In the genomic region with DNA sequence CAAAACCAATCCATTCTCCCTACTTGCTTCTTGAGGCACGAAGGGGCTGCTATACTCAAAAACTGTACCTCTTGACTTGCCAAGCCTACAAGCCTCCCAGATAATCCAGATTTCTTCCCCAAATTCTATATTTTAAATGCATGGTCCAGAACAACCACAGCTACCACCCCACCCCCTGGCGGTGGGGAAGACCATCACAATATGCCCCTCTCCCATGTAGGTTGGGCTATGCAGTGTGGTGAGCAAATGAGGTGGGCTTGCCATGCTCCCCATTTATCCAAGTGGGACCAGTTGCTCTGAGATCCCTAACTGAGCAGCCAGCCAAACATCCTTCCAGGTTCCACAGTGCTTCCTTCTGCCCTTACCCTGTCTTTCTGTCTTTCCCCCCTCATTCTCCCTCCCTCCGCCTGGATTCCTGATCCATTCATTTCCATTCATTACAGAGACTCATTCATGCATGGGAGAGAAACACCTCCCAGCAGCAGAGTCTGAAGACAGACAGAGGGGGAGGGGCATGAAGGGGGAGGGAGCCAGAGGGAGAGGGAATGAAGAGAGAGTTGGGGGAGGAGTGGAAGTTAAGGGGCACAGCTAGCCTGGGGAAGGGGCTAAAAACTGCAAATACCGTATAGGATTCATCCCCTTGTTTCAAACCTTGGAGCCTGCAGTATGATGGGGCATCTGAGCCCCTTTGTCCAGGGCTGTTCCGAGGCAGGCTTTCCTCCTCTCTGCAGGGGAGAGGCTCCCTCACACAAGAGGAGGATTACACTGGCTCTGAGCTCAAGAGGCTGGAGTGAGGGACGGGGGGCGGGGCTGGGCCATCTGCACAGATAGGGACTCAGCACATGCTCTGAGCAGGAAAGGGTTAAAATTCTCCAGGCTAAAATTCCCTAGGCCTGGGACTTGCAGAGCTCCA, we compare ENCODE assay signal across 1 cellular context.
TF ChIP-seq lines count a peak whose summit lies in the region.

No MANE protein-coding gene starts in this region.

TF ChIP-seq in WTC11, 78 proteins besides CTCF, POLR2A, EP300 and RAD21 (continued from another document and continues in another):
- TF ChIP-seq, protein P1, sequence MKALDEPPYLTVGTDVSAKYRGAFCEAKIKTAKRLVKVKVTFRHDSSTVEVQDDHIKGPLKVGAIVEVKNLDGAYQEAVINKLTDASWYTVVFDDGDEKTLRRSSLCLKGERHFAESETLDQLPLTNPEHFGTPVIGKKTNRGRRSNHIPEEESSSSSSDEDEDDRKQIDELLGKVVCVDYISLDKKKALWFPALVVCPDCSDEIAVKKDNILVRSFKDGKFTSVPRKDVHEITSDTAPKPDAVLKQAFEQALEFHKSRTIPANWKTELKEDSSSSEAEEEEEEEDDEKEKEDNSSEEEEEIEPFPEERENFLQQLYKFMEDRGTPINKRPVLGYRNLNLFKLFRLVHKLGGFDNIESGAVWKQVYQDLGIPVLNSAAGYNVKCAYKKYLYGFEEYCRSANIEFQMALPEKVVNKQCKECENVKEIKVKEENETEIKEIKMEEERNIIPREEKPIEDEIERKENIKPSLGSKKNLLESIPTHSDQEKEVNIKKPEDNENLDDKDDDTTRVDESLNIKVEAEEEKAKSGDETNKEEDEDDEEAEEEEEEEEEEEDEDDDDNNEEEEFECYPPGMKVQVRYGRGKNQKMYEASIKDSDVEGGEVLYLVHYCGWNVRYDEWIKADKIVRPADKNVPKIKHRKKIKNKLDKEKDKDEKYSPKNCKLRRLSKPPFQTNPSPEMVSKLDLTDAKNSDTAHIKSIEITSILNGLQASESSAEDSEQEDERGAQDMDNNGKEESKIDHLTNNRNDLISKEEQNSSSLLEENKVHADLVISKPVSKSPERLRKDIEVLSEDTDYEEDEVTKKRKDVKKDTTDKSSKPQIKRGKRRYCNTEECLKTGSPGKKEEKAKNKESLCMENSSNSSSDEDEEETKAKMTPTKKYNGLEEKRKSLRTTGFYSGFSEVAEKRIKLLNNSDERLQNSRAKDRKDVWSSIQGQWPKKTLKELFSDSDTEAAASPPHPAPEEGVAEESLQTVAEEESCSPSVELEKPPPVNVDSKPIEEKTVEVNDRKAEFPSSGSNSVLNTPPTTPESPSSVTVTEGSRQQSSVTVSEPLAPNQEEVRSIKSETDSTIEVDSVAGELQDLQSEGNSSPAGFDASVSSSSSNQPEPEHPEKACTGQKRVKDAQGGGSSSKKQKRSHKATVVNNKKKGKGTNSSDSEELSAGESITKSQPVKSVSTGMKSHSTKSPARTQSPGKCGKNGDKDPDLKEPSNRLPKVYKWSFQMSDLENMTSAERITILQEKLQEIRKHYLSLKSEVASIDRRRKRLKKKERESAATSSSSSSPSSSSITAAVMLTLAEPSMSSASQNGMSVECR (CRISPR knock-in tag; IDR thresholded peaks at IDR 0.05; ENCODE audit: borderline replicate concordance), result peak; percentile 42; the same call in 1 of the 2 replicates
- no peak for TF ChIP-seq IRF2 (CRISPR knock-in tag; IDR thresholded peaks at IDR 0.05; ENCODE audit: borderline replicate concordance, low read depth)
- TF ChIP-seq, protein P2, sequence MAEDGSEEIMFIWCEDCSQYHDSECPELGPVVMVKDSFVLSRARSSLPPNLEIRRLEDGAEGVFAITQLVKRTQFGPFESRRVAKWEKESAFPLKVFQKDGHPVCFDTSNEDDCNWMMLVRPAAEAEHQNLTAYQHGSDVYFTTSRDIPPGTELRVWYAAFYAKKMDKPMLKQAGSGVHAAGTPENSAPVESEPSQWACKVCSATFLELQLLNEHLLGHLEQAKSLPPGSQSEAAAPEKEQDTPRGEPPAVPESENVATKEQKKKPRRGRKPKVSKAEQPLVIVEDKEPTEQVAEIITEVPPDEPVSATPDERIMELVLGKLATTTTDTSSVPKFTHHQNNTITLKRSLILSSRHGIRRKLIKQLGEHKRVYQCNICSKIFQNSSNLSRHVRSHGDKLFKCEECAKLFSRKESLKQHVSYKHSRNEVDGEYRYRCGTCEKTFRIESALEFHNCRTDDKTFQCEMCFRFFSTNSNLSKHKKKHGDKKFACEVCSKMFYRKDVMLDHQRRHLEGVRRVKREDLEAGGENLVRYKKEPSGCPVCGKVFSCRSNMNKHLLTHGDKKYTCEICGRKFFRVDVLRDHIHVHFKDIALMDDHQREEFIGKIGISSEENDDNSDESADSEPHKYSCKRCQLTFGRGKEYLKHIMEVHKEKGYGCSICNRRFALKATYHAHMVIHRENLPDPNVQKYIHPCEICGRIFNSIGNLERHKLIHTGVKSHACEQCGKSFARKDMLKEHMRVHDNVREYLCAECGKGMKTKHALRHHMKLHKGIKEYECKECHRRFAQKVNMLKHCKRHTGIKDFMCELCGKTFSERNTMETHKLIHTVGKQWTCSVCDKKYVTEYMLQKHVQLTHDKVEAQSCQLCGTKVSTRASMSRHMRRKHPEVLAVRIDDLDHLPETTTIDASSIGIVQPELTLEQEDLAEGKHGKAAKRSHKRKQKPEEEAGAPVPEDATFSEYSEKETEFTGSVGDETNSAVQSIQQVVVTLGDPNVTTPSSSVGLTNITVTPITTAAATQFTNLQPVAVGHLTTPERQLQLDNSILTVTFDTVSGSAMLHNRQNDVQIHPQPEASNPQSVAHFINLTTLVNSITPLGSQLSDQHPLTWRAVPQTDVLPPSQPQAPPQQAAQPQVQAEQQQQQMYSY (CRISPR knock-in tag; IDR thresholded peaks at IDR 0.05), result peak; percentile 60; the same call in 1 of the 2 replicates
- TF ChIP-seq ETV6 (CRISPR knock-in tag; IDR thresholded peaks at IDR 0.05), result peak; percentile 22; the same call in 1 of the 2 replicates
- TF ChIP-seq NR3C1 (CRISPR knock-in tag; conservative IDR thresholded peaks at IDR 0.05; ENCODE audit: low read depth), result no peak
- TF ChIP-seq, protein P3, sequence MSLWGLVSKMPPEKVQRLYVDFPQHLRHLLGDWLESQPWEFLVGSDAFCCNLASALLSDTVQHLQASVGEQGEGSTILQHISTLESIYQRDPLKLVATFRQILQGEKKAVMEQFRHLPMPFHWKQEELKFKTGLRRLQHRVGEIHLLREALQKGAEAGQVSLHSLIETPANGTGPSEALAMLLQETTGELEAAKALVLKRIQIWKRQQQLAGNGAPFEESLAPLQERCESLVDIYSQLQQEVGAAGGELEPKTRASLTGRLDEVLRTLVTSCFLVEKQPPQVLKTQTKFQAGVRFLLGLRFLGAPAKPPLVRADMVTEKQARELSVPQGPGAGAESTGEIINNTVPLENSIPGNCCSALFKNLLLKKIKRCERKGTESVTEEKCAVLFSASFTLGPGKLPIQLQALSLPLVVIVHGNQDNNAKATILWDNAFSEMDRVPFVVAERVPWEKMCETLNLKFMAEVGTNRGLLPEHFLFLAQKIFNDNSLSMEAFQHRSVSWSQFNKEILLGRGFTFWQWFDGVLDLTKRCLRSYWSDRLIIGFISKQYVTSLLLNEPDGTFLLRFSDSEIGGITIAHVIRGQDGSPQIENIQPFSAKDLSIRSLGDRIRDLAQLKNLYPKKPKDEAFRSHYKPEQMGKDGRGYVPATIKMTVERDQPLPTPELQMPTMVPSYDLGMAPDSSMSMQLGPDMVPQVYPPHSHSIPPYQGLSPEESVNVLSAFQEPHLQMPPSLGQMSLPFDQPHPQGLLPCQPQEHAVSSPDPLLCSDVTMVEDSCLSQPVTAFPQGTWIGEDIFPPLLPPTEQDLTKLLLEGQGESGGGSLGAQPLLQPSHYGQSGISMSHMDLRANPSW (CRISPR knock-in tag; conservative IDR thresholded peaks at IDR 0.05; ENCODE audit: low read depth), result no peak
- TF ChIP-seq, protein P4, sequence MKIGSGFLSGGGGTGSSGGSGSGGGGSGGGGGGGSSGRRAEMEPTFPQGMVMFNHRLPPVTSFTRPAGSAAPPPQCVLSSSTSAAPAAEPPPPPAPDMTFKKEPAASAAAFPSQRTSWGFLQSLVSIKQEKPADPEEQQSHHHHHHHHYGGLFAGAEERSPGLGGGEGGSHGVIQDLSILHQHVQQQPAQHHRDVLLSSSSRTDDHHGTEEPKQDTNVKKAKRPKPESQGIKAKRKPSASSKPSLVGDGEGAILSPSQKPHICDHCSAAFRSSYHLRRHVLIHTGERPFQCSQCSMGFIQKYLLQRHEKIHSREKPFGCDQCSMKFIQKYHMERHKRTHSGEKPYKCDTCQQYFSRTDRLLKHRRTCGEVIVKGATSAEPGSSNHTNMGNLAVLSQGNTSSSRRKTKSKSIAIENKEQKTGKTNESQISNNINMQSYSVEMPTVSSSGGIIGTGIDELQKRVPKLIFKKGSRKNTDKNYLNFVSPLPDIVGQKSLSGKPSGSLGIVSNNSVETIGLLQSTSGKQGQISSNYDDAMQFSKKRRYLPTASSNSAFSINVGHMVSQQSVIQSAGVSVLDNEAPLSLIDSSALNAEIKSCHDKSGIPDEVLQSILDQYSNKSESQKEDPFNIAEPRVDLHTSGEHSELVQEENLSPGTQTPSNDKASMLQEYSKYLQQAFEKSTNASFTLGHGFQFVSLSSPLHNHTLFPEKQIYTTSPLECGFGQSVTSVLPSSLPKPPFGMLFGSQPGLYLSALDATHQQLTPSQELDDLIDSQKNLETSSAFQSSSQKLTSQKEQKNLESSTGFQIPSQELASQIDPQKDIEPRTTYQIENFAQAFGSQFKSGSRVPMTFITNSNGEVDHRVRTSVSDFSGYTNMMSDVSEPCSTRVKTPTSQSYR (CRISPR knock-in tag; IDR thresholded peaks at IDR 0.05), result no peak
- TF ChIP-seq, protein P5, sequence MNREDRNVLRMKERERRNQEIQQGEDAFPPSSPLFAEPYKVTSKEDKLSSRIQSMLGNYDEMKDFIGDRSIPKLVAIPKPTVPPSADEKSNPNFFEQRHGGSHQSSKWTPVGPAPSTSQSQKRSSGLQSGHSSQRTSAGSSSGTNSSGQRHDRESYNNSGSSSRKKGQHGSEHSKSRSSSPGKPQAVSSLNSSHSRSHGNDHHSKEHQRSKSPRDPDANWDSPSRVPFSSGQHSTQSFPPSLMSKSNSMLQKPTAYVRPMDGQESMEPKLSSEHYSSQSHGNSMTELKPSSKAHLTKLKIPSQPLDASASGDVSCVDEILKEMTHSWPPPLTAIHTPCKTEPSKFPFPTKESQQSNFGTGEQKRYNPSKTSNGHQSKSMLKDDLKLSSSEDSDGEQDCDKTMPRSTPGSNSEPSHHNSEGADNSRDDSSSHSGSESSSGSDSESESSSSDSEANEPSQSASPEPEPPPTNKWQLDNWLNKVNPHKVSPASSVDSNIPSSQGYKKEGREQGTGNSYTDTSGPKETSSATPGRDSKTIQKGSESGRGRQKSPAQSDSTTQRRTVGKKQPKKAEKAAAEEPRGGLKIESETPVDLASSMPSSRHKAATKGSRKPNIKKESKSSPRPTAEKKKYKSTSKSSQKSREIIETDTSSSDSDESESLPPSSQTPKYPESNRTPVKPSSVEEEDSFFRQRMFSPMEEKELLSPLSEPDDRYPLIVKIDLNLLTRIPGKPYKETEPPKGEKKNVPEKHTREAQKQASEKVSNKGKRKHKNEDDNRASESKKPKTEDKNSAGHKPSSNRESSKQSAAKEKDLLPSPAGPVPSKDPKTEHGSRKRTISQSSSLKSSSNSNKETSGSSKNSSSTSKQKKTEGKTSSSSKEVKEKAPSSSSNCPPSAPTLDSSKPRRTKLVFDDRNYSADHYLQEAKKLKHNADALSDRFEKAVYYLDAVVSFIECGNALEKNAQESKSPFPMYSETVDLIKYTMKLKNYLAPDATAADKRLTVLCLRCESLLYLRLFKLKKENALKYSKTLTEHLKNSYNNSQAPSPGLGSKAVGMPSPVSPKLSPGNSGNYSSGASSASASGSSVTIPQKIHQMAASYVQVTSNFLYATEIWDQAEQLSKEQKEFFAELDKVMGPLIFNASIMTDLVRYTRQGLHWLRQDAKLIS (CRISPR knock-in tag; IDR thresholded peaks at IDR 0.05; ENCODE audit: borderline replicate concordance), result no peak
- TF ChIP-seq ZNF232 (CRISPR knock-in tag; IDR thresholded peaks at IDR 0.05), result no peak
- TF ChIP-seq, protein P6, sequence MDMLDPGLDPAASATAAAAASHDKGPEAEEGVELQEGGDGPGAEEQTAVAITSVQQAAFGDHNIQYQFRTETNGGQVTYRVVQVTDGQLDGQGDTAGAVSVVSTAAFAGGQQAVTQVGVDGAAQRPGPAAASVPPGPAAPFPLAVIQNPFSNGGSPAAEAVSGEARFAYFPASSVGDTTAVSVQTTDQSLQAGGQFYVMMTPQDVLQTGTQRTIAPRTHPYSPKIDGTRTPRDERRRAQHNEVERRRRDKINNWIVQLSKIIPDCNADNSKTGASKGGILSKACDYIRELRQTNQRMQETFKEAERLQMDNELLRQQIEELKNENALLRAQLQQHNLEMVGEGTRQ (CRISPR knock-in tag; IDR thresholded peaks at IDR 0.05), result 0 out of 2 replicates have a peak, but pooled peaks have one; percentile 11
- no peak for TF ChIP-seq ATF1 (CRISPR knock-in tag; IDR thresholded peaks at IDR 0.05)
- TF ChIP-seq, protein P7, sequence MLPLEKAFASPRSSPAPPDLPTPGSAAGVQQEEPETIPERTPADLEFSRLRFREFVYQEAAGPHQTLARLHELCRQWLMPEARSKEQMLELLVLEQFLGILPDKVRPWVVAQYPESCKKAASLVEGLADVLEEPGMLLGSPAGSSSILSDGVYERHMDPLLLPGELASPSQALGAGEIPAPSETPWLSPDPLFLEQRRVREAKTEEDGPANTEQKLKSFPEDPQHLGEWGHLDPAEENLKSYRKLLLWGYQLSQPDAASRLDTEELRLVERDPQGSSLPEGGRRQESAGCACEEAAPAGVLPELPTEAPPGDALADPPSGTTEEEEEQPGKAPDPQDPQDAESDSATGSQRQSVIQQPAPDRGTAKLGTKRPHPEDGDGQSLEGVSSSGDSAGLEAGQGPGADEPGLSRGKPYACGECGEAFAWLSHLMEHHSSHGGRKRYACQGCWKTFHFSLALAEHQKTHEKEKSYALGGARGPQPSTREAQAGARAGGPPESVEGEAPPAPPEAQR (CRISPR knock-in tag; IDR thresholded peaks at IDR 0.05), result no peak
- no peak for TF ChIP-seq NFYB (CRISPR knock-in tag; conservative IDR thresholded peaks at IDR 0.05; ENCODE audit: low read depth)
- no peak for TF ChIP-seq ZNF671 (CRISPR knock-in tag; IDR thresholded peaks at IDR 0.05)
- no peak for TF ChIP-seq NR2C2 (CRISPR knock-in tag; IDR thresholded peaks at IDR 0.05)
- TF ChIP-seq, protein P8, sequence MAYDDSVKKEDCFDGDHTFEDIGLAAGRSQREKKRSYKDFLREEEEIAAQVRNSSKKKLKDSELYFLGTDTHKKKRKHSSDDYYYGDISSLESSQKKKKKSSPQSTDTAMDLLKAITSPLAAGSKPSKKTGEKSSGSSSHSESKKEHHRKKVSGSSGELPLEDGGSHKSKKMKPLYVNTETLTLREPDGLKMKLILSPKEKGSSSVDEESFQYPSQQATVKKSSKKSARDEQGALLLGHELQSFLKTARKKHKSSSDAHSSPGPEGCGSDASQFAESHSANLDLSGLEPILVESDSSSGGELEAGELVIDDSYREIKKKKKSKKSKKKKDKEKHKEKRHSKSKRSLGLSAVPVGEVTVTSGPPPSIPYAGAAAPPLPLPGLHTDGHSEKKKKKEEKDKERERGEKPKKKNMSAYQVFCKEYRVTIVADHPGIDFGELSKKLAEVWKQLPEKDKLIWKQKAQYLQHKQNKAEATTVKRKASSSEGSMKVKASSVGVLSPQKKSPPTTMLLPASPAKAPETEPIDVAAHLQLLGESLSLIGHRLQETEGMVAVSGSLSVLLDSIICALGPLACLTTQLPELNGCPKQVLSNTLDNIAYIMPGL (CRISPR knock-in tag; IDR thresholded peaks at IDR 0.05), result no peak
- TF ChIP-seq ZNF423 (CRISPR knock-in tag; IDR thresholded peaks at IDR 0.05), result no peak
- no peak for TF ChIP-seq ZNF416 (CRISPR knock-in tag; IDR thresholded peaks at IDR 0.05)
- TF ChIP-seq, protein P9, sequence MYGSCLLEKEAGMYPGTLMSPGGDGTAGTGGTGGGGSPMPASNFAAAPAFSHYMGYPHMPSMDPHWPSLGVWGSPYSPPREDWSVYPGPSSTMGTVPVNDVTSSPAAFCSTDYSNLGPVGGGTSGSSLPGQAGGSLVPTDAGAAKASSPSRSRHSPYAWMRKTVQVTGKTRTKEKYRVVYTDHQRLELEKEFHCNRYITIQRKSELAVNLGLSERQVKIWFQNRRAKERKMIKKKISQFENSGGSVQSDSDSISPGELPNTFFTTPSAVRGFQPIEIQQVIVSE (CRISPR knock-in tag; IDR thresholded peaks at IDR 0.05; ENCODE audit: borderline replicate concordance), result no peak
- TF ChIP-seq, protein P10, sequence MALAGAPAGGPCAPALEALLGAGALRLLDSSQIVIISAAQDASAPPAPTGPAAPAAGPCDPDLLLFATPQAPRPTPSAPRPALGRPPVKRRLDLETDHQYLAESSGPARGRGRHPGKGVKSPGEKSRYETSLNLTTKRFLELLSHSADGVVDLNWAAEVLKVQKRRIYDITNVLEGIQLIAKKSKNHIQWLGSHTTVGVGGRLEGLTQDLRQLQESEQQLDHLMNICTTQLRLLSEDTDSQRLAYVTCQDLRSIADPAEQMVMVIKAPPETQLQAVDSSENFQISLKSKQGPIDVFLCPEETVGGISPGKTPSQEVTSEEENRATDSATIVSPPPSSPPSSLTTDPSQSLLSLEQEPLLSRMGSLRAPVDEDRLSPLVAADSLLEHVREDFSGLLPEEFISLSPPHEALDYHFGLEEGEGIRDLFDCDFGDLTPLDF (CRISPR knock-in tag; IDR thresholded peaks at IDR 0.05), result no peak
